Comparison of ENCODE assay signal across 27 cellular contexts in the genomic region with DNA sequence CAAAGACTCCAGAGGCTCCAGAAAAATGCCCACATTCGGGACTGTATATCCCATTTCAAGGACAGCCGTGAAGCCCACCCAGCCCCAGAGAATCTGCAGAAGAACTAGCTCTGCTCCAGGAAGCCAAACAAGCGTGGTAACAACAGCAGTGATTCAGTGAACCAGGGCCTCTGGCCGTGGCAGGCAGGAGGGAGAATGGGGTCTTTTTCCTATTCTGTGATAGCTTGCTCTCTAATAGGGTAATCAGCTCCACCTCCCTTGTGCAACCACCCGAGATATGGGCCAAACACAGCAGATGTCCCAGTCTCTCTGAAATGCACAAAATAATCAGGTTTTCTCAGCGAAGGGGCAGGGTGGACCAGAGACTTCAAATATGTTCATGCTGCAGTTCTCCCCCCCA.
"Had no signal": no experiment of that assay in that cellular context is flagged by ENCODE, and none has a peak within 500 bp of the region (broad histone marks: within the 10 kb centered on the region; RNA-seq: fewer than 3 reads in every experiment).

No MANE protein-coding gene starts in this region.

- H3K4me1 ChIP-seq: ascending aorta, SJSA1 had no signal

- H3K27ac Mint-ChIP-seq: activated CD4-positive, alpha-beta T cell treated with anti-CD3 and anti-CD28 coated beads, Interleukin-2, amount 10 ng/mL, durations not matched to agents 24 days and 14 days; activated CD8-positive, alpha-beta memory T cell treated with anti-CD3 and anti-CD28 coated beads, Interleukin-2, amount 10 ng/mL, durations not matched to agents 7 days and 5 days; activated naive CD4-positive, alpha-beta T cell treated with anti-CD3 and anti-CD28 coated beads, Interleukin-2, amount 50 U/mL, for 72 hours; activated naive CD8-positive, alpha-beta T cell treated with anti-CD3 and anti-CD28 coated beads, Interleukin-2, amount 50 U/mL, for 24 hours; T-helper 17 cell; WTC11 had no signal

- DNase-seq: activated CD4-positive, alpha-beta T cell treated with anti-CD3 and anti-CD28 coated beads, Interleukin-2, amount 10 ng/mL, durations not matched to agents 24 days and 14 days; activated CD4-positive, alpha-beta T cell treated with anti-CD3 and anti-CD28 coated beads, Interleukin-2, amount 50 U/mL, for 48 hours; activated CD4-positive, CD25-positive, alpha-beta regulatory T cell treated with anti-CD3 and anti-CD28 coated beads, Interleukin-2, amount 50 U/mL, for 72 hours; activated CD8-positive, alpha-beta memory T cell treated with anti-CD3 and anti-CD28 coated beads, Interleukin-2, amount 10 ng/mL, durations not matched to agents 7 days and 5 days; activated effector memory CD4-positive, alpha-beta T cell treated with anti-CD3 and anti-CD28 coated beads, Interleukin-2, amount 50 U/mL, for 16 hours; activated naive CD4-positive, alpha-beta T cell treated with Interleukin-2 at 50 U/mL for 16 hours; activated naive CD8-positive, alpha-beta T cell treated with anti-CD3 and anti-CD28 coated beads, Interleukin-2, amount 50 U/mL, for 24 hours; activated T-cell treated with anti-CD3 and anti-CD28 coated beads, Interleukin-2, amount 50 U/mL, for 4 hours; amniotic stem cell; body of pancreas; MG63; MV-4-11; NCI-H1092 treated with DMSO at 0.1 percent for 48 hours; NCI-H1436; NCI-H187 treated with DMSO at 0.1 percent for 48 hours; NCI-H2081 treated with DMSO at 0.1 percent for 48 hours; NCI-H510A treated with DMSO at 0.1 percent for 48 hours; NCI-H69; NK-92 treated with Interleukin-12 subunit alpha and Interleukin-12 subunit beta, amount 100 ng/mL, for 24 hours; SHP77; T-helper 17 cell; T-helper 9 cell had no signal

- H3K36me3 ChIP-seq: MG63, SJSA1 had no signal

- H3K4me3 ChIP-seq: ascending aorta, body of pancreas, MG63, SJSA1 had no signal

- H3K27me3 Mint-ChIP-seq: activated CD8-positive, alpha-beta memory T cell treated with anti-CD3 and anti-CD28 coated beads, Interleukin-2, amount 10 ng/mL, durations not matched to agents 7 days and 5 days; activated naive CD8-positive, alpha-beta T cell treated with anti-CD3 and anti-CD28 coated beads, Interleukin-2, amount 50 U/mL, for 24 hours had no signal

- H3K27me3 ChIP-seq: ascending aorta, body of pancreas, MG63, SJSA1 had no signal

- H3K9me3 Mint-ChIP-seq: activated CD4-positive, alpha-beta T cell treated with anti-CD3 and anti-CD28 coated beads, Interleukin-2, amount 10 ng/mL, durations not matched to agents 24 days and 14 days; activated naive CD4-positive, alpha-beta T cell treated with anti-CD3 and anti-CD28 coated beads, Interleukin-2, amount 50 U/mL, for 72 hours; activated naive CD8-positive, alpha-beta T cell treated with anti-CD3 and anti-CD28 coated beads, Interleukin-2, amount 50 U/mL, for 24 hours; activated T-cell treated with anti-CD3 and anti-CD28 coated beads, Interleukin-2, amount 50 U/mL, for 4 hours; central memory CD8-positive, alpha-beta T cell; WTC11 had no signal

- H3K4me1 Mint-ChIP-seq: activated CD4-positive, alpha-beta T cell treated with anti-CD3 and anti-CD28 coated beads, Interleukin-2, amount 10 ng/mL, durations not matched to agents 24 days and 14 days; activated CD8-positive, alpha-beta memory T cell treated with anti-CD3 and anti-CD28 coated beads, Interleukin-2, amount 10 ng/mL, durations not matched to agents 7 days and 5 days; activated naive CD8-positive, alpha-beta T cell treated with anti-CD3 and anti-CD28 coated beads, Interleukin-2, amount 50 U/mL, for 24 hours; central memory CD8-positive, alpha-beta T cell had no signal

- H3K9me3 ChIP-seq: ascending aorta, body of pancreas, MG63, SJSA1 had no signal

- ATAC-seq: activated CD8-positive, alpha-beta memory T cell treated with anti-CD3 and anti-CD28 coated beads, Interleukin-2, amount 10 ng/mL, durations not matched to agents 7 days and 5 days; activated naive CD4-positive, alpha-beta T cell treated with anti-CD3 and anti-CD28 coated beads, Interleukin-2, amount 50 U/mL, for 72 hours; activated naive CD8-positive, alpha-beta T cell treated with anti-CD3 and anti-CD28 coated beads, Interleukin-2, amount 50 U/mL, for 24 hours; activated T-cell treated with anti-CD3 and anti-CD28 coated beads, Interleukin-2, amount 50 U/mL, for 4 hours; body of pancreas; T-helper 17 cell; WTC11 had no signal

- H3K36me3 Mint-ChIP-seq: activated CD8-positive, alpha-beta memory T cell treated with anti-CD3 and anti-CD28 coated beads, Interleukin-2, amount 10 ng/mL, durations not matched to agents 7 days and 5 days; activated naive CD4-positive, alpha-beta T cell treated with anti-CD3 and anti-CD28 coated beads, Interleukin-2, amount 50 U/mL, for 72 hours; WTC11 had no signal

- H3K4me3 Mint-ChIP-seq: activated CD4-positive, alpha-beta T cell treated with anti-CD3 and anti-CD28 coated beads, Interleukin-2, amount 10 ng/mL, durations not matched to agents 24 days and 14 days; activated CD8-positive, alpha-beta memory T cell treated with anti-CD3 and anti-CD28 coated beads, Interleukin-2, amount 10 ng/mL, durations not matched to agents 7 days and 5 days; activated naive CD8-positive, alpha-beta T cell treated with anti-CD3 and anti-CD28 coated beads, Interleukin-2, amount 50 U/mL, for 24 hours; activated T-cell treated with anti-CD3 and anti-CD28 coated beads, Interleukin-2, amount 50 U/mL, for 4 hours; central memory CD8-positive, alpha-beta T cell; T-helper 17 cell; WTC11 had no signal

- H3K27ac ChIP-seq: ascending aorta, body of pancreas, SJSA1 had no signal
